13 cellular contexts compared by ENCODE assay signal in genomic region chr17:49825645-49826044, GRCh38. TPM values are rescaled to one million over a fixed set of nuclear protein-coding genes. Genes with fewer than 3 reads are reported as not detected.
A peak's percentile ranks its signal among the peaks of the same experiment; 100 is the strongest.
DNase-seq lines count a peak whose midpoint lies in the region; ATAC-seq and TF ChIP-seq lines count a peak whose summit lies in the region.
"Had no signal": no experiment of that assay in that cellular context is flagged by ENCODE, and none has a peak within 500 bp of the region (broad histone marks: within the 10 kb centered on the region; RNA-seq: fewer than 3 reads in every experiment).

No MANE protein-coding gene starts in this region.

- H2BK12ac ChIP-seq in H9 (ENCODE audit: insufficient read length, low read depth, low read length): no peak overlapping the region

- WGBS in H9 (ENCODE audit: extremely low coverage, insufficient read length, low lambda C conversion rate): no CpG with 5 or more reads among the region's 2 CpGs

- no peak overlapping the region for H4K91ac ChIP-seq in H9 (ENCODE audit: insufficient read length, low read depth, low read length)

- H2BK20ac ChIP-seq in H9 (ENCODE audit: low read depth, low read length, poor library complexity, severe bottlenecking): no peak overlapping the region

- TF ChIP-seq CTCF in H9 (conservative IDR thresholded peaks at IDR 0.05) (no peak), WTC11 (IDR thresholded peaks at IDR 0.05) (no peak)

- H3K9ac ChIP-seq in H9 (ENCODE audit: extremely low read depth, insufficient read length, low read length): no peak overlapping the region
- no peak overlapping the region for H3K9ac ChIP-seq in HUES48 (ENCODE audit: low read depth, low read length)

- H3K9me3 Mint-ChIP-seq in H9: no peaks in the 10 kb centered on the region
- no peaks in the 10 kb centered on the region for H3K9me3 Mint-ChIP-seq in WTC11
- H3K9me3 Mint-ChIP-seq: CD4-positive, alpha-beta T cell had no signal

- H2BK5ac ChIP-seq in H9 (ENCODE audit: insufficient read length, low read length): no peak overlapping the region

- peaks cover 62 to 96% (median 89%) of the 10 kb centered on the region in 3 experiments; a peak in 6 of 7 replicates for H3K36me3 Mint-ChIP-seq in H9 (ENCODE audit: insufficient read depth in 1 of 3, low read depth in 3 of 3)
- H3K36me3 Mint-ChIP-seq in WTC11: peaks cover 87% of the 10 kb centered on the region

- H3K27ac ChIP-seq in H9 (ENCODE audit: insufficient read length, low read depth, low read length) (no peak overlapping the region), HUES48 (ENCODE audit: low read depth, low read length) (peak overlapping the region; percentile 54)
- H3K27ac ChIP-seq: A549, C4-2B had no signal

- no peak overlapping the region for H2AFZ ChIP-seq in H9 (ENCODE audit: low read length)

- no peak overlapping the region for H4K8ac ChIP-seq in H9 (replicated peaks; ENCODE audit: insufficient read length, low read depth, low read length)

- H3K27me3 ChIP-seq in H9 (ENCODE audit: insufficient read depth, low read length) (no peaks in the 10 kb centered on the region), HUES48 (ENCODE audit: control insufficient read depth, insufficient read depth, low read length) (no peaks in the 10 kb centered on the region), H7 (ENCODE audit: control insufficient read depth, insufficient read depth, low read length) (no peaks in the 10 kb centered on the region)

- no peaks in the 10 kb centered on the region for H3K23me2 ChIP-seq in H9 (ENCODE audit: insufficient read length, low read depth, low read length, poor library complexity, severe bottlenecking)

- H4K20me1 ChIP-seq in H9 (ENCODE audit: control insufficient read depth, insufficient read depth, insufficient read length): no peaks in the 10 kb centered on the region

- H3T11ph ChIP-seq in H9 (ENCODE audit: low read length): no peak overlapping the region

- H3K14ac ChIP-seq in H9 (ENCODE audit: insufficient read depth, low read length): no peak overlapping the region

- peaks cover 96% of the 10 kb centered on the region for H3K36me3 ChIP-seq in HUES48 (ENCODE audit: control insufficient read depth, insufficient read depth, low read length)
- H3K36me3 ChIP-seq in H7 (replicated peaks; ENCODE audit: control insufficient read depth, insufficient read depth, low read length): peaks cover 52% of the 10 kb centered on the region

- ATAC-seq in WTC11: no peak
- ATAC-seq: A549, K562 had no signal

- no peak overlapping the region for H3K4me3 Mint-ChIP-seq in H9
- H3K4me3 Mint-ChIP-seq in WTC11: no peak overlapping the region
- H3K4me3 Mint-ChIP-seq: CD4-positive, alpha-beta T cell had no signal

- no peak overlapping the region for H3K4me2 ChIP-seq in H9 (ENCODE audit: insufficient read depth, insufficient read length, low read length)
- H3K4me2 ChIP-seq: A549 had no signal

- no peak overlapping the region for H3K18ac ChIP-seq in H9 (ENCODE audit: insufficient read length, low read depth, low read length)

- DNase-seq in H9 (no peak), WTC11 (ENCODE audit: low spot score) (no peak), H7 (no peak), A172 (ENCODE audit: low spot score) (no peak), NCI-H226 (no peak)
- DNase-seq: AML-193; Caco-2; CD4-positive, alpha-beta T cell had no signal

- no peak overlapping the region for H2BK120ac ChIP-seq in H9 (ENCODE audit: low read depth, low read length, poor library complexity, severe bottlenecking)

- H3K23ac ChIP-seq in H9 (ENCODE audit: insufficient read length, low read depth, low read length): no peak overlapping the region

- POLR2A ChIA-PET in WTC11 (lab: Charles Lee): no interaction called here

- no peak overlapping the region for H2BK15ac ChIP-seq in H9 (ENCODE audit: low read depth, low read length)

- H3K56ac ChIP-seq in H9 (ENCODE audit: insufficient read length, low read depth, low read length): no peak overlapping the region

- H3K4ac ChIP-seq in H9 (ENCODE audit: low read depth, low read length): no peak overlapping the region

- H4K5ac ChIP-seq in H9 (ENCODE audit: insufficient read length, low read depth, low read length): no peak overlapping the region

- H3K4me1 ChIP-seq in H9 (ENCODE audit: insufficient read depth, low read length) (no peaks in the 10 kb centered on the region; the same call in none of the 2 replicates), HUES48 (ENCODE audit: control insufficient read depth, insufficient read depth, low read length) (peaks cover 18% of the 10 kb centered on the region)

- H2AK5ac ChIP-seq in H9 (ENCODE audit: insufficient read length, low read length): no peak overlapping the region

- CTCF ChIA-PET in WTC11 (lab: Charles Lee): no interaction called here

- peak overlapping the region in 2 of 3 experiments; percentile 20 to 87; a peak in 3 of 7 replicates for H3K27ac Mint-ChIP-seq in H9
- 0 out of 2 replicates have a peak overlapping the region, but pooled peaks have one; percentile 2 for H3K27ac Mint-ChIP-seq in WTC11
- H3K27ac Mint-ChIP-seq: CD4-positive, alpha-beta T cell had no signal

- H3K27me3 Mint-ChIP-seq in H9 (ENCODE audit: low read depth) (no peaks in the 10 kb centered on the region), WTC11 (ENCODE audit: low read depth) (no peaks in the 10 kb centered on the region)
- H3K27me3 Mint-ChIP-seq: CD4-positive, alpha-beta T cell had no signal

- no peaks in the 10 kb centered on the region for H3K79me2 ChIP-seq in H9 (ENCODE audit: insufficient read depth, low read length)

- no peaks in the 10 kb centered on the region for H3K79me1 ChIP-seq in H9 (ENCODE audit: insufficient read depth, low read depth, low read length, poor library complexity, severe bottlenecking)

- H3K4me3 ChIP-seq in HUES48 (ENCODE audit: low read depth, low read length) (no peak overlapping the region), H7 (ENCODE audit: insufficient read depth, low read depth, low read length) (no peak overlapping the region)
- H3K4me3 ChIP-seq: A549, K562 had no signal

- H3K4me1 Mint-ChIP-seq in H9: peaks cover 39 to 40% of the 10 kb centered on the region in 2 experiments
- H3K4me1 Mint-ChIP-seq in WTC11: peaks cover 38% of the 10 kb centered on the region

- no peaks in the 10 kb centered on the region for H3K9me3 ChIP-seq in H9 (ENCODE audit: control insufficient read depth, low read depth, low read length)
- H3K9me3 ChIP-seq in HUES48 (ENCODE audit: control insufficient read depth, insufficient read depth, low read length): no peaks in the 10 kb centered on the region
- H3K9me3 ChIP-seq: A549, Caco-2 had no signal

TF ChIP-seq in WTC11, 78 proteins besides CTCF, POLR2A, EP300 and RAD21 (continues in another document):
- no peak for TF ChIP-seq E2F1 (CRISPR knock-in tag; IDR thresholded peaks at IDR 0.05)
- TF ChIP-seq E2F5 (CRISPR knock-in tag; IDR thresholded peaks at IDR 0.05): no peak
- no peak for TF ChIP-seq SMAD4 (CRISPR knock-in tag; IDR thresholded peaks at IDR 0.05)
- no peak for TF ChIP-seq AFF4 (CRISPR knock-in tag; IDR thresholded peaks at IDR 0.05; ENCODE audit: borderline replicate concordance)
- TF ChIP-seq NR2C2 (CRISPR knock-in tag; IDR thresholded peaks at IDR 0.05): no peak
- TF ChIP-seq TCF7 (CRISPR knock-in tag; IDR thresholded peaks at IDR 0.05; ENCODE audit: low read depth): no peak

RNA-seq across cellular contexts. Expression of gene TAC4, which starts 22.2 kb away (rescaled TPM):
- not detected in 2 replicates for total RNA-seq in H9 (2021)
- not detected in 3 replicates for total RNA-seq in WTC11 (2021)
- total RNA-seq in H7 (2014; rRNA removed; shearing (Covaris generic)): not detected in 2 replicates
- total RNA-seq in A172 (2014; rRNA removed; shearing (Covaris generic)): not detected in 2 replicates
- total RNA-seq: CD4-positive, alpha-beta T cell; H4; K562 had no signal

RNA-seq across cellular contexts. Expression of gene KAT7, which starts 37.2 kb away (rescaled TPM):
- total RNA-seq in H9 (2021) (84.6 and 93.1 TPM in 2 replicates), WTC11 (2021) (165 to 199 TPM (median 171 TPM) in 3 replicates)
- total RNA-seq in H7 (2014; rRNA removed; shearing (Covaris generic)): 96.1 and 153 TPM in 2 replicates
- 30.3 and 33.4 TPM in 2 replicates for total RNA-seq in A172 (2014; rRNA removed; shearing (Covaris generic))
